Comparison of ENCODE assay signal across 23 cellular contexts in genomic region chr3:173007079-173007723, GRCh38.
"Had no signal": no experiment of that assay in that cellular context is flagged by ENCODE, and none has a peak within 500 bp of the region (broad histone marks: within the 10 kb centered on the region; RNA-seq: fewer than 3 reads in every experiment).

No MANE protein-coding gene starts in this region.

- DNase-seq: activated CD4-positive, alpha-beta memory T cell treated with anti-CD3 and anti-CD28 coated beads, Interleukin-2, amount 10 ng/mL, durations not matched to agents 7 days and 5 days; activated CD4-positive, alpha-beta T cell treated with anti-CD3 and anti-CD28 coated beads for 1 hour; activated CD4-positive, alpha-beta T cell treated with anti-CD3 and anti-CD28 coated beads, Interleukin-2, amount 10 ng/mL, durations not matched to agents 7 days and 5 days; activated CD8-positive, alpha-beta memory T cell treated with anti-CD3 and anti-CD28 coated beads, Interleukin-2, amount 50 U/mL, for 48 hours; activated gamma-delta T cell; activated naive CD4-positive, alpha-beta T cell treated with anti-CD3 and anti-CD28 coated beads, Interleukin-2, amount 10 ng/mL, durations not matched to agents 7 days and 5 days; activated naive CD8-positive, alpha-beta T cell treated with anti-CD3 and anti-CD28 coated beads, Interleukin-2, amount 10 ng/mL, durations not matched to agents 7 days and 5 days; activated T-cell treated with anti-CD3 and anti-CD28 coated beads, Interleukin-2, amount 50 U/mL, for 24 hours; cerebellar nuclear complex; colonic mucosa; effector CD8-positive, alpha-beta T cell; islet precursor cell; left cardiac atrium; left ventricle myocardium superior; mucosa of descending colon; ovary; retina; sigmoid colon; small intestine; stimulated activated CD4-positive, alpha-beta T cell treated with anti-CD3 and anti-CD28 coated beads, Interleukin-4, amount 100 ng/mL, for 24 hours; uterus had no signal

- ATAC-seq: left cardiac atrium; left ventricle myocardium superior; mucosa of descending colon; natural killer cell treated with Interleukin-12 subunit alpha and Interleukin-12 subunit beta and Interleukin-15 and Interleukin-18, amount 100 ng/mL, for 72 hours; stimulated activated effector memory CD8-positive, alpha-beta T cell treated with anti-CD3 and anti-CD28 coated beads, Interleukin-12 subunit alpha, Interleukin-12 subunit beta, amount 100 ng/mL, for 72 hours had no signal
